In the genomic region with DNA sequence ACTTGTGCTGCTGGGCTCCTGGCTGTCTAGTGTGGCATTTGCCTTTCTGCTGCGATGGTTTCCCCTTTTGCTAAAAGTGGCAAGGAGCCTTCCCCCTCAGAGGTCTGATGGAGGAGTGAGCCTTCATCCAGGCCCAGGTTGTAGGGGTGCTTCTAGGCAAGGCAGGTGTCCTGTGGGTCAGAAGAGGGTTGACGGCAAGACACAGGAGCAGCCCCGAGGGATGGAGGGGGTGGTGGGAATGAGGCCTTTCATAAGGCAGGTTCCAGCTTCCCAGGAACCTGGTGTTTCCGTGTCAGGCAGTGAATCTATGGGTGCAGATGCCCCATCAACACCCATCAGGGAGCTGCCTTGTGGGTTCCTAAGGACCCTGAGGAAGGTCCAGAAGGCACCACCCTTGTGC, we compare ENCODE assay signal across 24 cellular contexts.
DNase-seq lines count a peak whose midpoint lies in the region; ATAC-seq and TF ChIP-seq lines count a peak whose summit lies in the region.
"Had no signal": no experiment of that assay in that cellular context is flagged by ENCODE, and none has a peak within 500 bp of the region (broad histone marks: within the 10 kb centered on the region; RNA-seq: fewer than 3 reads in every experiment).

No MANE protein-coding gene starts in this region.

- DNase-seq in CD4-positive, alpha-beta memory T cell = no peak
- DNase-seq in T-helper 17 cell = no peak
- peak; percentile 44 for DNase-seq in islet precursor cell
- no peak for DNase-seq in stimulated activated effector memory CD8-positive, alpha-beta T cell treated with anti-CD3 and anti-CD28 coated beads, Interleukin-12 subunit alpha, Interleukin-12 subunit beta, amount 100 ng/mL, for 72 hours (ENCODE audit: low spot score in 2 of 2)
- DNase-seq in NCI-H446 (lab: John Stamatoyannopoulos, UW) = no peak
- no peak for DNase-seq in activated CD8-positive, alpha-beta T cell treated with anti-CD3 and anti-CD28 coated beads for 36 hours
- DNase-seq: AML-193; CD8-positive, alpha-beta T cell; DMS 273 treated with DMSO at 0.1 percent for 48 hours; DND-41; Kasumi-1; NCI-H1092 treated with DMSO at 0.1 percent for 48 hours; NCI-H1436 treated with DMSO at 0.1 percent for 48 hours; NCI-H187 treated with DMSO at 0.1 percent for 48 hours; NCI-H446 treated with DMSO at 0.1 percent for 48 hours; NCI-H526; PC-9; SJCRH30 had no signal

- TF ChIP-seq CTCF in activated CD8-positive, alpha-beta T cell treated with anti-CD3 and anti-CD28 coated beads for 36 hours (IDR thresholded peaks at IDR 0.05) = no peak

- POLR2A ChIA-PET in CD4-positive, alpha-beta memory T cell (lab: Charles Lee; ENCODE audit: partially characterized antibody) = no interaction called here
- POLR2A ChIA-PET in activated CD8-positive, alpha-beta T cell treated with anti-CD3 and anti-CD28 coated beads for 36 hours (lab: Charles Lee) = no interaction called here

- H3K36me3 ChIP-seq in CD4-positive, alpha-beta memory T cell (ENCODE audit: insufficient read depth, low read length) = no peaks in the 10 kb centered on the region
- H3K36me3 ChIP-seq: BLaER1 treated with 17β-estradiol and CSF1 and Interleukin-3, amounts not matched to agents 10 nM and 100 nM; SJCRH30 had no signal

- no peaks in the 10 kb centered on the region for H3K36me3 Mint-ChIP-seq in CD4-positive, alpha-beta memory T cell
- H3K36me3 Mint-ChIP-seq in T-helper 17 cell (ENCODE audit: low read depth) = no peaks in the 10 kb centered on the region
- H3K36me3 Mint-ChIP-seq in stimulated activated effector memory CD8-positive, alpha-beta T cell treated with anti-CD3 and anti-CD28 coated beads, Interleukin-12 subunit alpha, Interleukin-12 subunit beta, amount 100 ng/mL, for 72 hours = no peaks in the 10 kb centered on the region
- no peaks in the 10 kb centered on the region for H3K36me3 Mint-ChIP-seq in activated CD8-positive, alpha-beta T cell treated with anti-CD3 and anti-CD28 coated beads for 36 hours (ENCODE audit: low read depth)
- H3K36me3 Mint-ChIP-seq: CD8-positive, alpha-beta T cell had no signal

- H3K4me3 Mint-ChIP-seq in CD4-positive, alpha-beta memory T cell = peak overlapping the region in 7 of 8 donors; percentile 72 to 93 (median 76)
- H3K4me3 Mint-ChIP-seq in T-helper 17 cell = peak overlapping the region; percentile 86
- peak overlapping the region; percentile 47 for H3K4me3 Mint-ChIP-seq in stimulated activated effector memory CD8-positive, alpha-beta T cell treated with anti-CD3 and anti-CD28 coated beads, Interleukin-12 subunit alpha, Interleukin-12 subunit beta, amount 100 ng/mL, for 72 hours
- no peak overlapping the region for H3K4me3 Mint-ChIP-seq in activated CD8-positive, alpha-beta T cell treated with anti-CD3 and anti-CD28 coated beads for 36 hours

- H3K4me1 ChIP-seq in CD4-positive, alpha-beta memory T cell (ENCODE audit: insufficient read depth, low read length) = peaks cover 9% of the 10 kb centered on the region
- H3K4me1 ChIP-seq: A549, SJCRH30 had no signal

- no peaks in the 10 kb centered on the region for H3K9me3 ChIP-seq in CD4-positive, alpha-beta memory T cell (ENCODE audit: control insufficient read depth in 1 of 2, low read length in 2 of 2)
- no peaks in the 10 kb centered on the region for H3K9me3 ChIP-seq in T-helper 17 cell (ENCODE audit: control insufficient read depth, low read length, poor library complexity, severe bottlenecking)
- H3K9me3 ChIP-seq: A549; BLaER1 treated with 17β-estradiol and CSF1 and Interleukin-3, amounts not matched to agents 10 nM and 100 nM; SJCRH30 had no signal

- H3K9me3 Mint-ChIP-seq in CD4-positive, alpha-beta memory T cell = no peaks in the 10 kb centered on the region
- no peaks in the 10 kb centered on the region for H3K9me3 Mint-ChIP-seq in stimulated activated effector memory CD8-positive, alpha-beta T cell treated with anti-CD3 and anti-CD28 coated beads, Interleukin-12 subunit alpha, Interleukin-12 subunit beta, amount 100 ng/mL, for 72 hours
- no peaks in the 10 kb centered on the region for H3K9me3 Mint-ChIP-seq in activated CD8-positive, alpha-beta T cell treated with anti-CD3 and anti-CD28 coated beads for 36 hours
- H3K9me3 Mint-ChIP-seq: CD8-positive, alpha-beta T cell had no signal

- H3K27me3 Mint-ChIP-seq in CD4-positive, alpha-beta memory T cell = peaks cover 0 to 2% of the 10 kb centered on the region in 2 donors
- no peaks in the 10 kb centered on the region for H3K27me3 Mint-ChIP-seq in T-helper 17 cell
- H3K27me3 Mint-ChIP-seq in activated CD8-positive, alpha-beta T cell treated with anti-CD3 and anti-CD28 coated beads for 36 hours = no peaks in the 10 kb centered on the region

- ATAC-seq in T-helper 17 cell (no peak), GM18870 (IDR thresholded peaks at IDR 0.05; ENCODE audit: unreplicated experiment) (no peak)
- no peak for ATAC-seq in stimulated activated effector memory CD8-positive, alpha-beta T cell treated with anti-CD3 and anti-CD28 coated beads, Interleukin-12 subunit alpha, Interleukin-12 subunit beta, amount 100 ng/mL, for 72 hours
- ATAC-seq in activated CD8-positive, alpha-beta T cell treated with anti-CD3 and anti-CD28 coated beads for 36 hours = no peak
- ATAC-seq: A549; CD8-positive, alpha-beta T cell; K562; Right ventricle myocardium inferior; SK-N-SH treated with all-trans-retinoic acid at 6 μM for 48 hours had no signal

- intact Hi-C loops in CD4-positive, alpha-beta memory T cell (cut with micrococcal nuclease) = no loop called here
- intact Hi-C loops in activated CD8-positive, alpha-beta T cell treated with anti-CD3 and anti-CD28 coated beads for 36 hours (cut with micrococcal nuclease) = loop anchor here (10.0 kb wide), 1 partner anchor 965 kb away; no protein-coding TSS in a partner anchor

- peak overlapping the region in 4 of 7 donors; percentile 42 to 84 (median 60) for H3K27ac Mint-ChIP-seq in CD4-positive, alpha-beta memory T cell
- H3K27ac Mint-ChIP-seq in T-helper 17 cell = peak overlapping the region; percentile 92
- no peak overlapping the region for H3K27ac Mint-ChIP-seq in stimulated activated effector memory CD8-positive, alpha-beta T cell treated with anti-CD3 and anti-CD28 coated beads, Interleukin-12 subunit alpha, Interleukin-12 subunit beta, amount 100 ng/mL, for 72 hours
- no peak overlapping the region for H3K27ac Mint-ChIP-seq in activated CD8-positive, alpha-beta T cell treated with anti-CD3 and anti-CD28 coated beads for 36 hours
- H3K27ac Mint-ChIP-seq: CD8-positive, alpha-beta T cell had no signal

- CTCF ChIA-PET in CD4-positive, alpha-beta memory T cell (lab: Charles Lee; ENCODE audit: partially characterized antibody) = no interaction called here
- CTCF ChIA-PET in activated CD8-positive, alpha-beta T cell treated with anti-CD3 and anti-CD28 coated beads for 36 hours (lab: Charles Lee) = no interaction called here

- peak overlapping the region; percentile 4 for H3K27ac ChIP-seq in CD4-positive, alpha-beta memory T cell (ENCODE audit: low read depth, low read length)
- H3K27ac ChIP-seq: A549; BLaER1 treated with 17β-estradiol and CSF1 and Interleukin-3, amounts not matched to agents 10 nM and 100 nM; PC-9; SJCRH30 had no signal

- peak overlapping the region in 1 of 2 donors; percentile 19 for H3K4me3 ChIP-seq in CD4-positive, alpha-beta memory T cell (ENCODE audit: low read length in 2 of 2)
- H3K4me3 ChIP-seq: A549; BLaER1 treated with 17β-estradiol and CSF1 and Interleukin-3, amounts not matched to agents 10 nM and 100 nM; K562; PC-9; SJCRH30 had no signal

- H3K27me3 ChIP-seq in CD4-positive, alpha-beta memory T cell (ENCODE audit: insufficient read depth, low read length) = no peaks in the 10 kb centered on the region
- H3K27me3 ChIP-seq: BLaER1 treated with 17β-estradiol and CSF1 and Interleukin-3, amounts not matched to agents 10 nM and 100 nM; SJCRH30 had no signal

- peaks cover 7 to 25% (median 10%) of the 10 kb centered on the region in 4 donors for H3K4me1 Mint-ChIP-seq in CD4-positive, alpha-beta memory T cell
- peaks cover 32% of the 10 kb centered on the region for H3K4me1 Mint-ChIP-seq in T-helper 17 cell
- peaks cover 25% of the 10 kb centered on the region for H3K4me1 Mint-ChIP-seq in stimulated activated effector memory CD8-positive, alpha-beta T cell treated with anti-CD3 and anti-CD28 coated beads, Interleukin-12 subunit alpha, Interleukin-12 subunit beta, amount 100 ng/mL, for 72 hours
- no peaks in the 10 kb centered on the region for H3K4me1 Mint-ChIP-seq in activated CD8-positive, alpha-beta T cell treated with anti-CD3 and anti-CD28 coated beads for 36 hours (ENCODE audit: low read depth)

Comparison
In these comparisons a context has a peak if more than half of its experiments do, and no peak if none do; other contexts are left out.
1. H3K27ac Mint-ChIP-seq: peak in CD4-positive, alpha-beta memory T cell (4 of 7) and T-helper 17 cell (single experiment); none in stimulated activated effector memory CD8-positive, alpha-beta T cell treated with anti-CD3 and anti-CD28 coated beads, Interleukin-12 subunit alpha, Interleukin-12 subunit beta, amount 100 ng/mL, for 72 hours (single experiment) and activated CD8-positive, alpha-beta T cell treated with anti-CD3 and anti-CD28 coated beads for 36 hours (single experiment).